In the genomic region with DNA sequence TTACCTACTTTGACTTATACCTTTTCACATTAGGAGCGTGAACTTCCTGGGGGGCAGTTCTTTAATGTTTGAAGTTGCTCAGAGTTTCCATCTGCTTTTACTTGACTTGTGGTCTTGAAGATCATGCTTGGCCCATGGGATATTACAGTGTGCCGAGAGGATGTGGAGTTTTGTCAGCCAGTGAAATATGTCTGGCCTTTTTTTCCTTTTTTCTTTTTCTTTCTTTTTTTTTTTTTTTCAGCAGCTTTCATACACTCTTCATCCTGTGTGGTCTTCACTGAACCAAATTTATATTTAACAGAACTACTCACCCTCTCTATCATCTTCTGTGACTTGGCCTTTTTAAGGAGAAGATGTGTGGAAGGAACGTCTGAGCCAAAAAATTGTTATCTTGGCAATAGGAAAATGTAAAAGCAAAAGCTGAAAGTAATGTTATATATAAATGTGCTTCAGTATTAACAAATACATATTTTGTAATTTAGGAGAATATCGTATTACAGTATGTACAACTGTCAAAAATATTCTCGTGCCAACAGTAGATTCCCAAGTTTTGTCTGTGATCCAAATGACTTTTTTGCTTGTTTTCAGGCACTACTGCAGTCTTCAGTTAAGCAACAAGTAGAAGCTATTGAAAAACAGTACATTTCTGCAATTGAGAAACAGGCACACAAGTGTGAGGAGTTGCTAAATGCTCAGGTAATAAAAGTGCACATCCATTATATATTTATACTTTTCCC, we compare ENCODE assay signal across 18 cellular contexts.
DNase-seq lines count a peak whose midpoint lies in the region; ATAC-seq and TF ChIP-seq lines count a peak whose summit lies in the region.
"Had no signal": no experiment of that assay in that cellular context is flagged by ENCODE, and none has a peak within 500 bp of the region (broad histone marks: within the 10 kb centered on the region; RNA-seq: fewer than 3 reads in every experiment).

No MANE protein-coding gene starts in this region.

- peaks cover 11% of the 10 kb centered on the region for H3K36me3 Mint-ChIP-seq in nephron (ENCODE audit: low read depth)
- peaks cover 9% of the 10 kb centered on the region for H3K36me3 Mint-ChIP-seq in nephron progenitor cell (ENCODE audit: low read depth)

- peak; percentile 88 for DNase-seq in AG10803 (ENCODE audit: low read depth)
- DNase-seq in HCEC 1CT = peak; percentile 37
- DNase-seq in choroid plexus epithelial cell (ENCODE audit: low read depth) = peak; percentile 82
- DNase-seq in NCI-H82 treated with DMSO at 0.1 percent for 48 hours (lab: John Stamatoyannopoulos, UW; ENCODE audit: unreplicated experiment) = no peak
- DNase-seq in NCI-H82 (lab: John Stamatoyannopoulos, UW) = no peak
- DNase-seq in nephron progenitor cell = no peak
- DNase-seq: activated CD4-positive, alpha-beta T cell treated with anti-CD3 and anti-CD28 coated beads for 4 hours; activated naive CD4-positive, alpha-beta T cell treated with Interleukin-2 at 50 U/mL for 16 hours; foreskin keratinocyte; lower lobe of right lung; NCI-H187 treated with DMSO at 0.1 percent for 48 hours; PC-3; stimulated activated CD4-positive, alpha-beta T cell treated with anti-CD3 and anti-CD28 coated beads, Interleukin-2, amount 100 ng/mL, for 24 hours had no signal

- H3K27ac Mint-ChIP-seq in nephron = peak overlapping the region; percentile 54 to 73 (median 69)
- H3K27ac Mint-ChIP-seq in nephron progenitor cell = no peak overlapping the region

- H3K4me3 Mint-ChIP-seq in nephron (no peak overlapping the region), nephron progenitor cell (no peak overlapping the region)

- H3K4me1 Mint-ChIP-seq in nephron (peaks cover 27% of the 10 kb centered on the region), nephron progenitor cell (peaks cover 4% of the 10 kb centered on the region)

- H3K4me3 ChIP-seq in AG10803 (ENCODE audit: low read length) (no peak overlapping the region; the same call in 1 of the 2 replicates), choroid plexus epithelial cell (ENCODE audit: low read depth, low read length) (no peak overlapping the region)
- H3K4me3 ChIP-seq: BLaER1, breast epithelium, lower lobe of right lung, thoracic aorta had no signal

- TF ChIP-seq CTCF in AG10803 (conservative IDR thresholded peaks at IDR 0.05; ENCODE audit: low read length) = no peak
- TF ChIP-seq CTCF in choroid plexus epithelial cell (conservative IDR thresholded peaks at IDR 0.05; ENCODE audit: low read depth, low read length) = no peak
- TF ChIP-seq CTCF in nephron (IDR thresholded peaks at IDR 0.05; ENCODE audit: unreplicated experiment in 3 of 3) = no peak
- TF ChIP-seq CTCF in nephron progenitor cell (IDR thresholded peaks at IDR 0.05) = no peak

- H3K27me3 Mint-ChIP-seq in nephron (ENCODE audit: low read depth) = no peaks in the 10 kb centered on the region
- H3K27me3 Mint-ChIP-seq in nephron progenitor cell (ENCODE audit: low read depth, poor library complexity) = no peaks in the 10 kb centered on the region

- peaks cover 3% of the 10 kb centered on the region for H3K9me3 Mint-ChIP-seq in nephron
- H3K9me3 Mint-ChIP-seq in nephron progenitor cell = peaks cover 9% of the 10 kb centered on the region

- no peak for ATAC-seq in HG03139 (IDR thresholded peaks at IDR 0.05; ENCODE audit: unreplicated experiment)
- ATAC-seq: foreskin keratinocyte, lower lobe of right lung, PC-3 had no signal

Comparison
In these comparisons a context has a peak if more than half of its experiments do, and no peak if none do; other contexts are left out.
1. DNase-seq: peak in AG10803 (single experiment), HCEC 1CT (single experiment) and choroid plexus epithelial cell (single experiment); none in NCI-H82 treated with DMSO at 0.1 percent for 48 hours (single experiment), NCI-H82 (single experiment) and nephron progenitor cell (single experiment).